ENCODE assay signal across 17 cellular contexts in genomic region chr11:111606986-111607385, GRCh38. TPM values are rescaled to one million over a fixed set of nuclear protein-coding genes. Genes with fewer than 3 reads are reported as not detected.
A peak's percentile ranks its signal among the peaks of the same experiment; 100 is the strongest.
DNase-seq lines count a peak whose midpoint lies in the region; ATAC-seq and TF ChIP-seq lines count a peak whose summit lies in the region.
"Had no signal": no experiment of that assay in that cellular context is flagged by ENCODE, and none has a peak within 500 bp of the region (broad histone marks: within the 10 kb centered on the region; RNA-seq: fewer than 3 reads in every experiment).

No MANE protein-coding gene starts in this region.

- H3K4me3 ChIP-seq in Karpas-422 (ENCODE audit: low read length): no peak overlapping the region
- no peak overlapping the region for H3K4me3 ChIP-seq in fibroblast of pulmonary artery (replicated peaks; ENCODE audit: low read depth, low read length)
- H3K4me3 ChIP-seq in osteoblast (ENCODE audit: insufficient read depth, low read length): no peak overlapping the region
- H3K4me3 ChIP-seq: A549 had no signal

- H3K27me3 ChIP-seq in Karpas-422 (ENCODE audit: low read length) (no peaks in the 10 kb centered on the region), osteoblast (ENCODE audit: insufficient read depth, low read length) (no peaks in the 10 kb centered on the region)

- H3K36me3 ChIP-seq in Karpas-422 (ENCODE audit: insufficient read depth, low read length): peaks cover 6% of the 10 kb centered on the region; the same call in 1 of the 2 replicates
- H3K36me3 ChIP-seq in osteoblast (ENCODE audit: insufficient read depth, low read length): no peaks in the 10 kb centered on the region

- DNase-seq in EL (peak; percentile 54), Karpas-422 (peak; percentile 73), fibroblast of pulmonary artery (ENCODE audit: low read depth) (peak; percentile 51), osteoblast (ENCODE audit: insufficient read length, low spot score, missing footprints) (no peak), NCI-H1930 (lab: John Stamatoyannopoulos, UW) (no peak)
- no peak for DNase-seq in activated T-cell treated with anti-CD3 and anti-CD28 coated beads, Interleukin-2, amount 50 U/mL, for 48 hours
- DNase-seq: AML-193, DMS53, HFFc6, NCI-H187 treated with DMSO at 0.1 percent for 48 hours, NCI-H2171 treated with DMSO at 0.1 percent for 48 hours, NCI-H510A, NCI-H82 had no signal

- H3K9me3 ChIP-seq in Karpas-422 (ENCODE audit: low read length) (no peaks in the 10 kb centered on the region), osteoblast (ENCODE audit: low read depth, low read length) (no peaks in the 10 kb centered on the region)
- H3K9me3 ChIP-seq: A549 had no signal

- no peaks in the 10 kb centered on the region for H3K9me2 ChIP-seq in Karpas-422 (replicated peaks; ENCODE audit: insufficient read depth, low read length)

- peaks cover 16% of the 10 kb centered on the region for H4K20me1 ChIP-seq in Karpas-422 (ENCODE audit: insufficient read depth, low read depth, low read length)
- peaks cover 10% of the 10 kb centered on the region for H4K20me1 ChIP-seq in osteoblast (ENCODE audit: insufficient read depth, low read length)

- H3K9ac ChIP-seq in Karpas-422 (ENCODE audit: low read length): no peak overlapping the region

- H3K4me2 ChIP-seq in Karpas-422 (ENCODE audit: low read depth, low read length, poor library complexity, severe bottlenecking) (peak overlapping the region; percentile 9), osteoblast (ENCODE audit: insufficient read depth, low read length) (peak overlapping the region; percentile 7)
- H3K4me2 ChIP-seq: A549 had no signal

- H3K27ac ChIP-seq in Karpas-422 (ENCODE audit: low read length) (peak overlapping the region; percentile 1), osteoblast (ENCODE audit: low read depth, low read length) (no peak overlapping the region)
- H3K27ac ChIP-seq: A549, HL-60 had no signal

- H3K4me1 ChIP-seq in Karpas-422 (ENCODE audit: low read length) (peaks cover 48% of the 10 kb centered on the region), osteoblast (ENCODE audit: insufficient read depth, low read length) (peaks cover 23% of the 10 kb centered on the region)

- H2AFZ ChIP-seq in Karpas-422 (ENCODE audit: low read length): no peak overlapping the region
- H2AFZ ChIP-seq in osteoblast (ENCODE audit: low read length): no peak overlapping the region

- ATAC-seq in GM21529 (IDR thresholded peaks at IDR 0.05; ENCODE audit: unreplicated experiment) (no peak), GM18868 (IDR thresholded peaks at IDR 0.05; ENCODE audit: unreplicated experiment) (no peak)
- ATAC-seq: A549 had no signal

- TF ChIP-seq CTCF in fibroblast of pulmonary artery (IDR thresholded peaks at IDR 0.05; ENCODE audit: low read length, missing control alignments): no peak
- no peak for TF ChIP-seq CTCF in osteoblast (IDR thresholded peaks at IDR 0.05; ENCODE audit: extremely low read depth, low read depth, low read length)

- peaks cover 95% of the 10 kb centered on the region for H3K79me2 ChIP-seq in Karpas-422 (ENCODE audit: low read length)
- peaks cover 79% of the 10 kb centered on the region for H3K79me2 ChIP-seq in osteoblast (ENCODE audit: insufficient read depth, low read length)

RNA-seq across cellular contexts. Expression of gene SIK2, which starts 4.7 kb away (rescaled TPM):
- 56.3 and 64.8 TPM in 2 replicates for total RNA-seq in Karpas-422 (2014; rRNA removed; shearing (Covaris generic); ENCODE audit: low replicate concordance)
- 17.7 and 18.3 TPM in 2 replicates for total RNA-seq in osteoblast

Comparison
In these comparisons a context has a peak if more than half of its experiments do, and no peak if none do; other contexts are left out.
1. DNase-seq: peak in EL (single experiment), Karpas-422 (single experiment) and fibroblast of pulmonary artery (single experiment); none in osteoblast (single experiment), activated T-cell treated with anti-CD3 and anti-CD28 coated beads, Interleukin-2, amount 50 U/mL, for 48 hours (0 of 2) and NCI-H1930 (0 of 2).